In genomic region chr18:32060026-32060425, GRCh38 we compare ENCODE assay signal across 12 cellular contexts.
"Had no signal": no experiment of that assay in that cellular context is flagged by ENCODE, and none has a peak within 500 bp of the region (broad histone marks: within the 10 kb centered on the region; RNA-seq: fewer than 3 reads in every experiment).

No MANE protein-coding gene starts in this region.

- H3K27ac Mint-ChIP-seq: nephron; stimulated activated naive CD8-positive, alpha-beta T cell treated with anti-CD3 and anti-CD28 coated beads, Interleukin-15, amount 100 ng/mL, for 72 hours had no signal

- H3K27me3 Mint-ChIP-seq: stimulated activated naive CD8-positive, alpha-beta T cell treated with anti-CD3 and anti-CD28 coated beads, Interleukin-15, amount 100 ng/mL, for 72 hours had no signal

- DNase-seq: activated CD4-positive, alpha-beta T cell treated with anti-CD3 and anti-CD28 coated beads for 48 hours; activated T-cell treated with anti-CD3 and anti-CD28 coated beads, Interleukin-2, amount 50 U/mL, for 4 hours; central memory CD4-positive, alpha-beta T cell; cortex of kidney; effector CD8-positive, alpha-beta T cell; heart left ventricle; islet precursor cell; mammary epithelial cell; sigmoid colon; stimulated activated naive CD8-positive, alpha-beta T cell treated with anti-CD3 and anti-CD28 coated beads, Interleukin-15, amount 100 ng/mL, for 72 hours had no signal

- H3K4me3 Mint-ChIP-seq: activated T-cell treated with anti-CD3 and anti-CD28 coated beads, Interleukin-2, amount 50 U/mL, for 4 hours; nephron; stimulated activated naive CD8-positive, alpha-beta T cell treated with anti-CD3 and anti-CD28 coated beads, Interleukin-15, amount 100 ng/mL, for 72 hours had no signal

- H3K9me3 Mint-ChIP-seq: activated T-cell treated with anti-CD3 and anti-CD28 coated beads, Interleukin-2, amount 50 U/mL, for 4 hours; nephron; stimulated activated naive CD8-positive, alpha-beta T cell treated with anti-CD3 and anti-CD28 coated beads, Interleukin-15, amount 100 ng/mL, for 72 hours had no signal

- ATAC-seq: activated T-cell treated with anti-CD3 and anti-CD28 coated beads, Interleukin-2, amount 50 U/mL, for 4 hours; heart left ventricle; stimulated activated naive CD8-positive, alpha-beta T cell treated with anti-CD3 and anti-CD28 coated beads, Interleukin-15, amount 100 ng/mL, for 72 hours had no signal

- FAIRE-seq: frontal cortex had no signal
